Comparison of ENCODE assay signal across 15 cellular contexts in the genomic region with DNA sequence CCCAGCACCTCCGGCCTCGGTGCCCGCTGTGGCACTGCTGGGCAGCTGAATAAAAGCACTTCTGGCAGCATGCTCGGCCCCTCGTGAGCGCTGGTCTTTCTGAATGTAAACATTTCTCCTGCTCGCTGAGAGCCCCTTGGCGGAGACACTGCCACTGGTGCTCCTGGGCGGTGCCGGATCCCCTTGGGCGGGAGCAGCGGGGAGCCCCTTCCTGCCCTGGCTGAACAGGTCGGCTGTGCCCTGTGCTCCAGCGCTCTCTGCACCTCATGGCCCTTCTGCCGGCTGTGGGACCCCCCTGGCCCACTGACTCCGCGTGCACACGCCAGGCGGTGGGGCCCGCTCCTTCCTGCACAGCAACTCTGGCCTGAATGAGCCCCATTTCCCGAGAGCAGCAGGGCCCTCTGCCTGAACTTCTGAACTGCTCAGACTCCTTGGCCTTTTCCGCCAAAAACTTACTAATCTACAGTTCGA. TPM values are rescaled to one million over a fixed set of nuclear protein-coding genes. Genes with fewer than 3 reads are reported as not detected.
DNase-seq lines count a peak whose midpoint lies in the region; ATAC-seq, FAIRE-seq and TF ChIP-seq lines count a peak whose summit lies in the region.
"Had no signal": no experiment of that assay in that cellular context is flagged by ENCODE, and none has a peak within 500 bp of the region (broad histone marks: within the 10 kb centered on the region; RNA-seq: fewer than 3 reads in every experiment).

No MANE protein-coding gene starts in this region.

- no peak for TF ChIP-seq POLR2A in suprapubic skin (IDR thresholded peaks at IDR 0.05)

- H3K9ac ChIP-seq in adipocyte (ENCODE audit: low read length) (no peak overlapping the region), kidney (ENCODE audit: low read length in 2 of 2) (no peak overlapping the region)

- DNase-seq in activated CD4-positive, alpha-beta T cell treated with anti-CD3 and anti-CD28 coated beads, Interleukin-2, amount 10 ng/mL, durations not matched to agents 7 days and 5 days, result no peak
- DNase-seq in activated CD4-positive, alpha-beta T cell treated with anti-CD3 and anti-CD28 coated beads, Interleukin-2, amount 50 U/mL, for 48 hours, result no peak
- DNase-seq in adipocyte (ENCODE audit: low read depth), result no peak
- DNase-seq in kidney, result peak; percentile 65
- no peak for DNase-seq in suprapubic skin (ENCODE audit: low spot score in 2 of 2)
- no peak for DNase-seq in NCI-H1436 (lab: John Stamatoyannopoulos, UW)
- no peak for DNase-seq in superior temporal gyrus (ENCODE audit: extremely low spot score)
- DNase-seq: 8988T; activated CD8-positive, alpha-beta T cell treated with anti-CD3 and anti-CD28 coated beads, Interleukin-2, amount 10 ng/mL, durations not matched to agents 7 days and 5 days; NCI-H2081; NCI-H524 treated with DMSO at 0.1 percent for 48 hours; OCI-M1 had no signal

- WGBS in suprapubic skin, result 85% methylated on average over 17 of the region's 23 CpGs

- no peaks in the 10 kb centered on the region for H3K4me1 ChIP-seq in adipocyte (ENCODE audit: control insufficient read depth, insufficient read depth, low read length)
- H3K4me1 ChIP-seq in kidney (ENCODE audit: control insufficient read depth in 1 of 2, insufficient read depth in 1 of 2, low read depth in 1 of 2, low read length in 2 of 2), result no peaks in the 10 kb centered on the region
- H3K4me1 ChIP-seq in suprapubic skin, result no peaks in the 10 kb centered on the region

- H3K27ac Mint-ChIP-seq in activated CD4-positive, alpha-beta T cell treated with anti-CD3 and anti-CD28 coated beads, Interleukin-2, amount 10 ng/mL, durations not matched to agents 7 days and 5 days, result peak overlapping the region; percentile 69
- H3K27ac Mint-ChIP-seq: activated CD8-positive, alpha-beta T cell treated with anti-CD3 and anti-CD28 coated beads, Interleukin-2, amount 10 ng/mL, durations not matched to agents 7 days and 5 days; brain; progenitor cell of endocrine pancreas had no signal

- H3K9me3 ChIP-seq in adipocyte (ENCODE audit: control insufficient read depth, low read length) (peaks cover 9% of the 10 kb centered on the region), kidney (ENCODE audit: control insufficient read depth in 1 of 2, low read length in 2 of 2) (peaks cover 0 to 4% of the 10 kb centered on the region in 2 donors), suprapubic skin (no peaks in the 10 kb centered on the region)

- CTCF ChIA-PET in activated CD4-positive, alpha-beta T cell treated with anti-CD3 and anti-CD28 coated beads, Interleukin-2, amount 10 ng/mL, durations not matched to agents 7 days and 5 days (lab: Charles Lee), result no interaction called here

- ATAC-seq in GM18909 (IDR thresholded peaks at IDR 0.05; ENCODE audit: poor library complexity, unreplicated experiment), result no peak
- ATAC-seq: activated CD8-positive, alpha-beta T cell treated with anti-CD3 and anti-CD28 coated beads, Interleukin-2, amount 10 ng/mL, durations not matched to agents 7 days and 5 days had no signal

- POLR2A ChIA-PET in activated CD4-positive, alpha-beta T cell treated with anti-CD3 and anti-CD28 coated beads, Interleukin-2, amount 10 ng/mL, durations not matched to agents 7 days and 5 days (lab: Charles Lee), result no interaction called here

- intact Hi-C loops in kidney (cut with DNase I), result no loop called here

- peak overlapping the region; percentile 67 for H3K4me3 Mint-ChIP-seq in activated CD4-positive, alpha-beta T cell treated with anti-CD3 and anti-CD28 coated beads, Interleukin-2, amount 10 ng/mL, durations not matched to agents 7 days and 5 days
- H3K4me3 Mint-ChIP-seq: brain had no signal

- H3K4me3 ChIP-seq in adipocyte (ENCODE audit: low read length) (peak overlapping the region; percentile 63), kidney (ENCODE audit: low read length in 2 of 2) (peak overlapping the region in 1 of 2 donors; percentile 32), suprapubic skin (peak overlapping the region; percentile 10)

- peaks cover 39% of the 10 kb centered on the region for H3K4me1 Mint-ChIP-seq in activated CD4-positive, alpha-beta T cell treated with anti-CD3 and anti-CD28 coated beads, Interleukin-2, amount 10 ng/mL, durations not matched to agents 7 days and 5 days
- H3K4me1 Mint-ChIP-seq: brain had no signal

- peaks cover 1% of the 10 kb centered on the region for H3K27me3 Mint-ChIP-seq in activated CD4-positive, alpha-beta T cell treated with anti-CD3 and anti-CD28 coated beads, Interleukin-2, amount 10 ng/mL, durations not matched to agents 7 days and 5 days
- H3K27me3 Mint-ChIP-seq: brain, progenitor cell of endocrine pancreas had no signal

- H3K27me3 ChIP-seq in adipocyte (replicated peaks; ENCODE audit: control insufficient read depth, insufficient read depth, low read length), result no peaks in the 10 kb centered on the region
- no peaks in the 10 kb centered on the region for H3K27me3 ChIP-seq in suprapubic skin

- peaks cover 4% of the 10 kb centered on the region for H3K36me3 ChIP-seq in adipocyte (ENCODE audit: control insufficient read depth, insufficient read depth, low read length, severe bottlenecking)
- no peaks in the 10 kb centered on the region for H3K36me3 ChIP-seq in kidney (ENCODE audit: control insufficient read depth in 1 of 2, insufficient read depth in 2 of 2, low read length in 2 of 2)
- H3K36me3 ChIP-seq in suprapubic skin, result peaks cover 3% of the 10 kb centered on the region

- no peak for TF ChIP-seq EP300 in suprapubic skin (IDR thresholded peaks at IDR 0.05)

- no peak for FAIRE-seq in kidney (lab: Jason Lieb, UNC)

- H3K9me3 Mint-ChIP-seq in activated CD4-positive, alpha-beta T cell treated with anti-CD3 and anti-CD28 coated beads, Interleukin-2, amount 10 ng/mL, durations not matched to agents 7 days and 5 days, result peaks cover 14% of the 10 kb centered on the region

- H3K36me3 Mint-ChIP-seq in activated CD4-positive, alpha-beta T cell treated with anti-CD3 and anti-CD28 coated beads, Interleukin-2, amount 10 ng/mL, durations not matched to agents 7 days and 5 days (ENCODE audit: low read depth), result peaks cover 74% of the 10 kb centered on the region

- no peak overlapping the region for H3K27ac ChIP-seq in kidney (ENCODE audit: low read depth in 2 of 2, low read length in 2 of 2)
- H3K27ac ChIP-seq in suprapubic skin, result no peak overlapping the region

- TF ChIP-seq CTCF in kidney (IDR thresholded peaks at IDR 0.05; ENCODE audit: borderline replicate concordance, extremely low read depth, insufficient read depth), result no peak
- TF ChIP-seq CTCF in suprapubic skin (IDR thresholded peaks at IDR 0.05), result no peak

RNA-seq across cellular contexts. Expression of gene RB1, which starts 14.0 kb away (rescaled TPM):
- 10 to 100 TPM; 47.1 to 61.5 TPM for total RNA-seq in activated CD4-positive, alpha-beta T cell treated with anti-CD3 and anti-CD28 coated beads, Interleukin-2, amount 10 ng/mL, durations not matched to agents 7 days and 5 days
- 46.5 TPM for total RNA-seq in kidney
- 12.3 TPM for polyA plus RNA-seq in kidney (ENCODE audit: insufficient read depth, low read depth, low replicate concordance)
- total RNA-seq in suprapubic skin, result 10 to 100 TPM; 18.0 to 31.5 (median 20.7) TPM
